8 cellular contexts compared by ENCODE assay signal in the genomic region with DNA sequence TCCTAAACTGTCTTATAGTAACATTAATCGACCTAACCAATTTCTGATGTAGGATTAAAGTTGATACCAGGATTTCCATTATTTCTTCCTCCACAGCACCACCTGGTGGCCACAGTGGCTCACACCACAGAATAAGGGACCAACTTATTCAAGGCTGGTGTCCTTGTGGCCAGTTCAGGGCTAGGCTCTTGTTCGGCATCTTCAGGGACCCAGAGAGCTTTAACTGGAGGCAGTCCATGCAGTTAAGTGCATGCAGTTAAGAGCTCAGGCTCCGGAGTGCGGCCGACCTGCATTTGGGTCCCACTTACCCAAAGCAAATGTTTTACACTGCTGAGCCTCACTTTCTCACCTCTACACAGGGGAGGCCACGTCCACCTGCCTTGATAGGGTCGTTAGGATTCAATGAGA. TPM values are rescaled to one million over a fixed set of nuclear protein-coding genes. Genes with fewer than 3 reads are reported as not detected.
DNase-seq lines count a peak whose midpoint lies in the region; ATAC-seq and TF ChIP-seq lines count a peak whose summit lies in the region.

No MANE protein-coding gene starts in this region.

- peak overlapping the region; percentile 60 for H3K27ac Mint-ChIP-seq in activated naive CD8-positive, alpha-beta T cell treated with anti-CD3 and anti-CD28 coated beads, Interleukin-2, amount 10 ng/mL, durations not matched to agents 7 days and 5 days

- H3K36me3 Mint-ChIP-seq in activated naive CD8-positive, alpha-beta T cell treated with anti-CD3 and anti-CD28 coated beads, Interleukin-2, amount 10 ng/mL, durations not matched to agents 7 days and 5 days = peaks cover 47% of the 10 kb centered on the region

- intact Hi-C loops in cardiac septum (cut with DNase I) = loop anchor here (2.0 to 5.0 kb wide), 2 partner anchors 108 to 384 kb away; no protein-coding TSS in a partner anchor

- no peak overlapping the region for H3K4me3 ChIP-seq in NB4 (ENCODE audit: low read depth, low read length)

- H3K9me3 Mint-ChIP-seq in activated naive CD8-positive, alpha-beta T cell treated with anti-CD3 and anti-CD28 coated beads, Interleukin-2, amount 10 ng/mL, durations not matched to agents 7 days and 5 days = no peaks in the 10 kb centered on the region

- no peak for TF ChIP-seq POLR2A in NB4 (IDR thresholded peaks at IDR 0.05; ENCODE audit: extremely low read depth, insufficient read length)

- peak; percentile 78 for DNase-seq in NB4 (ENCODE audit: low read depth)
- peak; percentile 70 for DNase-seq in T follicular helper cell (ENCODE audit: low read depth)
- peak; percentile 80 for DNase-seq in activated naive CD8-positive, alpha-beta T cell treated with anti-CD3 and anti-CD28 coated beads, Interleukin-2, amount 10 ng/mL, durations not matched to agents 7 days and 5 days
- DNase-seq in cardiac septum (ENCODE audit: low spot score) = peak; percentile 87
- peak; percentile 20 for DNase-seq in pulmonary artery endothelial cell (ENCODE audit: low read depth, low spot score)

- TF ChIP-seq CTCF in GM12874 (IDR thresholded peaks at IDR 0.05; ENCODE audit: insufficient read depth, low read depth, low read length) = peak; percentile 71
- peak; percentile 79 for TF ChIP-seq CTCF in NB4 (IDR thresholded peaks at IDR 0.05; ENCODE audit: low read depth, low read length)

- POLR2A ChIA-PET in activated naive CD8-positive, alpha-beta T cell treated with anti-CD3 and anti-CD28 coated beads, Interleukin-2, amount 10 ng/mL, durations not matched to agents 7 days and 5 days (lab: Charles Lee) = interaction anchor here (0.7 to 2.1 kb wide), 3 partner anchors 44 to 109 kb away, joined by 3 to 5 read pairs (median 4); no protein-coding TSS in a partner anchor

- ATAC-seq in activated naive CD8-positive, alpha-beta T cell treated with anti-CD3 and anti-CD28 coated beads, Interleukin-2, amount 10 ng/mL, durations not matched to agents 7 days and 5 days (ENCODE audit: low read depth) = peak; percentile 73
- ATAC-seq in HG03039 (IDR thresholded peaks at IDR 0.05; ENCODE audit: unreplicated experiment) (no peak), HG03135 (IDR thresholded peaks at IDR 0.05; ENCODE audit: unreplicated experiment) (no peak)

- no peaks in the 10 kb centered on the region for H3K27me3 Mint-ChIP-seq in activated naive CD8-positive, alpha-beta T cell treated with anti-CD3 and anti-CD28 coated beads, Interleukin-2, amount 10 ng/mL, durations not matched to agents 7 days and 5 days

- peaks cover 23% of the 10 kb centered on the region for H3K4me1 Mint-ChIP-seq in activated naive CD8-positive, alpha-beta T cell treated with anti-CD3 and anti-CD28 coated beads, Interleukin-2, amount 10 ng/mL, durations not matched to agents 7 days and 5 days

- no peak overlapping the region for H3K4me3 Mint-ChIP-seq in activated naive CD8-positive, alpha-beta T cell treated with anti-CD3 and anti-CD28 coated beads, Interleukin-2, amount 10 ng/mL, durations not matched to agents 7 days and 5 days

RNA-seq across cellular contexts. Expression of gene GPR68, which starts 42.0 kb away (rescaled TPM):
- total RNA-seq in activated naive CD8-positive, alpha-beta T cell treated with anti-CD3 and anti-CD28 coated beads, Interleukin-2, amount 10 ng/mL, durations not matched to agents 7 days and 5 days = 10 to 100 TPM; 23.0 to 28.0 TPM
- total RNA-seq in cardiac septum = 3.4 TPM
- 0.46 and 1.3 TPM in 2 replicates for total RNA-seq in pulmonary artery endothelial cell

Comparison
In these comparisons a context has a peak if more than half of its experiments do, and no peak if none do; other contexts are left out.
1. DNase-seq: peak in every context shown above with its lines; median percentile 87 in cardiac septum; 80 in activated naive CD8-positive, alpha-beta T cell treated with anti-CD3 and anti-CD28 coated beads, Interleukin-2, amount 10 ng/mL, durations not matched to agents 7 days and 5 days; 78 in NB4; 70 in T follicular helper cell; 20 in pulmonary artery endothelial cell.